In the genomic region with DNA sequence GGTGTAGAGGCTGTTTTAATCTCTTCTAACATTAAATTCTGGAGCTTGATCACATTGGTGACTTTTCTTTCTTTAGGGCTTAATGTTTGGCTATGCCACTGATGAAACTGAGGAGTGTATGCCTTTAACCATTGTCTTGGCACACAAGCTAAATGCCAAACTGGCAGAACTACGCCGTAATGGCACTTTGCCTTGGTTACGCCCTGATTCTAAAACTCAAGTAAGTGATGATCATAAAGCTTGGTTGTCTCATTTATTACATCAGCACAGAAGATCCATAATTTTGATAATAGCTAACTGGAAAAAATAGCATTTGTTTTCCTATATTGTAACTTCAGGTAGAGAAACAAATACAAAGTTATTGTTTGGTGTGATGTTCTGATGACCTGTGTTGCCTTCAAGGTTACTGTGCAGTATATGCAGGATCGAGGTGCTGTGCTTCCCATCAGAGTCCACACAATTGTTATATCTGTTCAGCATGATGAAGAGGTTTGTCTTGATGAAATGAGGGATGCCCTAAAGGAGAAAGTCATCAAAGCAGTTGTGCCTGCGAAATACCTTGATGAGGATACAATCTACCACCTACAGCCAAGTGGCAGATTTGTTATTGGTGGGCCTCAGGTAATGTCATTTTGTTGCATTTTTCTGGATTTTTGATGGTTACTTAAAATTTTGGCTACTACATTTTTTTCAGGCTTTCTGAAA, we compare ENCODE assay signal across 10 cellular contexts. TPM values are rescaled to one million over a fixed set of nuclear protein-coding genes. Genes with fewer than 3 reads are reported as not detected.
DNase-seq lines count a peak whose midpoint lies in the region; ATAC-seq and TF ChIP-seq lines count a peak whose summit lies in the region.
"Had no signal": no experiment of that assay in that cellular context is flagged by ENCODE, and none has a peak within 500 bp of the region (broad histone marks: within the 10 kb centered on the region; RNA-seq: fewer than 3 reads in every experiment).

No MANE protein-coding gene starts in this region.

- peak overlapping the region; percentile 99 for H3K9ac ChIP-seq in adipocyte (ENCODE audit: low read length)
- H3K9ac ChIP-seq in iPS-20b (ENCODE audit: low read depth, low read length) = peak overlapping the region; percentile 100; the same call in 1 of the 2 replicates

- intact Hi-C loops in thyroid gland (cut with DNase I) (loop anchor here (10.0 kb wide), 1 partner anchor 217 kb away; a partner anchor contains a TSS), posterior vena cava (cut with DNase I) (no loop called here)

- TF ChIP-seq POLR2A in thyroid gland (IDR thresholded peaks at IDR 0.05) = no peak

- TF ChIP-seq CTCF in thyroid gland (IDR thresholded peaks at IDR 0.05) = no peak

- no peaks in the 10 kb centered on the region for H3K9me3 Mint-ChIP-seq in activated naive CD4-positive, alpha-beta T cell treated with anti-CD3 and anti-CD28 coated beads, Interleukin-2, amount 50 U/mL, for 24 hours

- 45 to 52% methylated on average over 5 of the region's 5 CpGs for WGBS in thyroid gland, 2 donors

- peak overlapping the region; percentile 95 for H3K27ac Mint-ChIP-seq in activated naive CD4-positive, alpha-beta T cell treated with anti-CD3 and anti-CD28 coated beads, Interleukin-2, amount 50 U/mL, for 24 hours

- ATAC-seq in GM21529 (IDR thresholded peaks at IDR 0.05; ENCODE audit: unreplicated experiment) (no peak), HG03342 (IDR thresholded peaks at IDR 0.05; ENCODE audit: unreplicated experiment) (no peak)

- H3K27me3 Mint-ChIP-seq in activated naive CD4-positive, alpha-beta T cell treated with anti-CD3 and anti-CD28 coated beads, Interleukin-2, amount 50 U/mL, for 24 hours = no peaks in the 10 kb centered on the region

- no peaks in the 10 kb centered on the region for H3K27me3 ChIP-seq in adipocyte (replicated peaks; ENCODE audit: control insufficient read depth, insufficient read depth, low read length)
- H3K27me3 ChIP-seq in iPS-20b (ENCODE audit: insufficient read depth, low read length) = no peaks in the 10 kb centered on the region
- H3K27me3 ChIP-seq in thyroid gland = no peaks in the 10 kb centered on the region

- H3K36me3 ChIP-seq in adipocyte (ENCODE audit: control insufficient read depth, insufficient read depth, low read length, severe bottlenecking) (peaks cover 63% of the 10 kb centered on the region), iPS-20b (ENCODE audit: insufficient read depth, low read depth, low read length) (peaks cover 64% of the 10 kb centered on the region), thyroid gland (peaks cover 54 to 60% of the 10 kb centered on the region in 2 donors)

- no peak overlapping the region for H3K27ac ChIP-seq in iPS-20b (ENCODE audit: low read length)
- H3K27ac ChIP-seq in thyroid gland = peak overlapping the region; percentile 97 to 100 (median 98)

- H3K9me3 ChIP-seq in adipocyte (ENCODE audit: control insufficient read depth, low read length) (no peaks in the 10 kb centered on the region), iPS-20b (ENCODE audit: insufficient read depth, low read depth, low read length) (no peaks in the 10 kb centered on the region), thyroid gland (no peaks in the 10 kb centered on the region)

- DNase-seq in activated naive CD4-positive, alpha-beta T cell (lab: John Stamatoyannopoulos, UW) = no peak
- no peak for DNase-seq in adipocyte (ENCODE audit: low read depth)
- DNase-seq in thyroid gland = peak; percentile 23 to 39
- no peak for DNase-seq in posterior vena cava (ENCODE audit: low spot score)
- DNase-seq: activated CD4-positive, alpha-beta T cell treated with anti-CD3 and anti-CD28 coated beads, Interleukin-2, amount 50 U/mL, for 1 hour; NCI-H1048 had no signal

- H3K4me3 Mint-ChIP-seq in activated naive CD4-positive, alpha-beta T cell treated with anti-CD3 and anti-CD28 coated beads, Interleukin-2, amount 50 U/mL, for 24 hours = peak overlapping the region; percentile 99

- H3K36me3 Mint-ChIP-seq in activated naive CD4-positive, alpha-beta T cell treated with anti-CD3 and anti-CD28 coated beads, Interleukin-2, amount 50 U/mL, for 24 hours = peaks cover 40% of the 10 kb centered on the region

- peaks cover 39% of the 10 kb centered on the region for H3K4me1 ChIP-seq in adipocyte (ENCODE audit: control insufficient read depth, insufficient read depth, low read length)
- peaks cover 17% of the 10 kb centered on the region for H3K4me1 ChIP-seq in iPS-20b (ENCODE audit: insufficient read depth, low read length)
- H3K4me1 ChIP-seq in thyroid gland = peaks cover 31 to 35% of the 10 kb centered on the region in 2 donors

- H3K4me3 ChIP-seq in adipocyte (ENCODE audit: low read length) (peak overlapping the region; percentile 98), iPS-20b (ENCODE audit: low read length) (peak overlapping the region; percentile 95), thyroid gland (replicated peaks in 1 of 3) (peak overlapping the region in 1 of 3 donors; percentile 94)

- peaks cover 49% of the 10 kb centered on the region for H3K4me1 Mint-ChIP-seq in activated naive CD4-positive, alpha-beta T cell treated with anti-CD3 and anti-CD28 coated beads, Interleukin-2, amount 50 U/mL, for 24 hours

RNA-seq across cellular contexts. Expression of a gene that starts 2.9 kb away (rescaled TPM):
- total RNA-seq in thyroid gland = 100 to 1,000 TPM; 303 to 511 (median 354) TPM
- total RNA-seq in posterior vena cava = 100 to 1,000 TPM; 233 to 277 TPM

RNA-seq across cellular contexts. Expression of a gene that starts 19.4 kb away (rescaled TPM):
- total RNA-seq in thyroid gland = 10 to 100 TPM; 39.5 to 81.9 (median 51.6) TPM
- 10 to 100 TPM; 26.3 to 31.2 TPM for total RNA-seq in posterior vena cava

RNA-seq across cellular contexts. Expression of a gene that starts 35.5 kb away (rescaled TPM):
- total RNA-seq in thyroid gland (100 to 1,000 TPM in 3 of 4 donors, 10 to 100 TPM in 1; 89.6 to 171 (median 121) TPM), posterior vena cava (10 to 100 TPM; 29.7 to 54.9 TPM)

RNA-seq across cellular contexts. Expression of a gene that starts 42.3 kb away (rescaled TPM):
- total RNA-seq in thyroid gland = 10 to 100 TPM; 13.6 to 41.3 (median 20.7) TPM
- 10 to 100 TPM; 79.9 to 96.2 TPM for total RNA-seq in posterior vena cava

RNA-seq across cellular contexts. Expression of a gene that starts 53.6 kb away (rescaled TPM):
- total RNA-seq in thyroid gland (100 to 1,000 TPM in 3 of 4 donors, 10 to 100 TPM in 1; 86.9 to 202 (median 168) TPM), posterior vena cava (10 to 100 TPM; 88.3 to 99.2 TPM)

Comparison
In these comparisons a context has a peak if more than half of its experiments do, and no peak if none do; other contexts are left out.
1. DNase-seq: peak in thyroid gland (2 of 2); none in activated naive CD4-positive, alpha-beta T cell (0 of 4), adipocyte (single experiment) and posterior vena cava (single experiment).